Comparison of ENCODE assay signal across 21 cellular contexts in genomic region chr5:51621156-51621555, GRCh38.
"Had no signal": no experiment of that assay in that cellular context is flagged by ENCODE, and none has a peak within 500 bp of the region (broad histone marks: within the 10 kb centered on the region; RNA-seq: fewer than 3 reads in every experiment).

No MANE protein-coding gene starts in this region.

- H3K36me3 ChIP-seq: gastrocnemius medialis, left lung, right atrium auricular region, stomach, thoracic aorta had no signal

- H3K27me3 ChIP-seq: gastrocnemius medialis, left lung, right atrium auricular region, stomach had no signal

- H3K27ac ChIP-seq: gastrocnemius medialis, left lung, right atrium auricular region, skin epidermis, stomach, thoracic aorta had no signal

- H3K4me1 ChIP-seq: gastrocnemius medialis, left lung, right atrium auricular region, stomach had no signal

- DNase-seq: activated CD4-positive, alpha-beta T cell treated with anti-CD3 and anti-CD28 coated beads for 48 hours; activated CD4-positive, CD25-positive, alpha-beta regulatory T cell; activated CD8-positive, alpha-beta memory T cell treated with anti-CD3 and anti-CD28 coated beads, Interleukin-2, amount 50 U/mL, for 4 hours; activated CD8-positive, alpha-beta T cell treated with anti-CD3 and anti-CD28 coated beads for 36 hours; activated naive CD4-positive, alpha-beta T cell treated with anti-CD3 and anti-CD28 coated beads for 36 hours; activated T-cell treated with anti-CD3 and anti-CD28 coated beads, Interleukin-2, amount 50 U/mL, for 4 hours; caudate nucleus; erythroblast; gastrocnemius medialis; head of caudate nucleus; left lung; nephron progenitor cell; occipital lobe; posterior cingulate gyrus; stimulated activated CD4-positive, alpha-beta T cell treated with anti-CD3 and anti-CD28 coated beads, Interleukin-4, amount 100 ng/mL, for 1 hour; stomach; T-helper 1 cell; T-helper 9 cell had no signal

- ATAC-seq: activated CD8-positive, alpha-beta T cell treated with anti-CD3 and anti-CD28 coated beads for 36 hours; activated T-cell treated with anti-CD3 and anti-CD28 coated beads, Interleukin-2, amount 50 U/mL, for 4 hours; gastrocnemius medialis; left lung had no signal

- H3K4me3 ChIP-seq: gastrocnemius medialis, left lung, right atrium auricular region, skin epidermis, stomach, thoracic aorta had no signal

- H3K9me3 ChIP-seq: gastrocnemius medialis, right atrium auricular region, thoracic aorta had no signal
